ENCODE assay signal across 21 cellular contexts in the genomic region with DNA sequence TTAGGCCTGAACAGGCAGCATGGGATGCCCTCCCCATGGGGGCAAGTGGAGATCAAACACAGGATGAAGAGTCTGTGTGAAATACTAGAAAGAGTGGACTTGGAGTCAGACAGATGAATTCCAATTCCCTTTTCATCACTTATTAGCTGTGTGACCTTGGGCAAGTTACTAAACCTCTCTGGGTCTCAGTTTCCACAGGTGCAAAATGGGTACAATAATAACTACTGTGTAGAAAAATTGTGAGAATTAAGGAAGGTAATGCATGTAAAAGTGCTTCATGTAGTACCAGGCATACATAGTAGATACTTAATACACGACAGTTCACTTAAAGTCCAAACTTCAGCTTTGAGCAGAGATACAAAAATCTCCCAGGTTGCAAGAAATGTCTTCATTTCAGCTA.
"Had no signal": no experiment of that assay in that cellular context is flagged by ENCODE, and none has a peak within 500 bp of the region (broad histone marks: within the 10 kb centered on the region; RNA-seq: fewer than 3 reads in every experiment).

No MANE protein-coding gene starts in this region.

- FAIRE-seq: islet of Langerhans, kidney, pancreas, small intestine, urothelium cell line had no signal

- H3K4me1 ChIP-seq: lower lobe of right lung, pancreas, psoas muscle, sigmoid colon, spleen, suprapubic skin, tibial artery, upper lobe of right lung had no signal

- H3K27ac ChIP-seq: lower lobe of right lung, pancreas, psoas muscle, sigmoid colon, spleen, suprapubic skin, thoracic aorta, tibial artery, upper lobe of right lung had no signal

- H3K36me3 ChIP-seq: lower lobe of right lung, pancreas, sigmoid colon, spleen, suprapubic skin, thoracic aorta, tibial artery, upper lobe of right lung had no signal

- ATAC-seq: lower lobe of right lung; naive thymus-derived CD8-positive, alpha-beta T cell; psoas muscle; stimulated activated effector memory CD8-positive, alpha-beta T cell treated with anti-CD3 and anti-CD28 coated beads, Interleukin-12 subunit alpha, Interleukin-12 subunit beta, amount 100 ng/mL, for 72 hours; upper lobe of right lung had no signal

- H3K4me3 ChIP-seq: lower lobe of right lung, pancreas, psoas muscle, sigmoid colon, spleen, suprapubic skin, thoracic aorta, tibial artery, upper lobe of right lung had no signal

- H3K9me3 ChIP-seq: pancreas, upper lobe of right lung had no signal

- H3K27me3 ChIP-seq: pancreas, sigmoid colon, upper lobe of right lung had no signal

- DNase-seq: hypothalamus; immature natural killer cell; kidney; lower lobe of right lung; mammary epithelial cell; naive thymus-derived CD8-positive, alpha-beta T cell; nucleus accumbens; pancreas; psoas muscle; spleen; stimulated activated CD4-positive, alpha-beta T cell treated with anti-CD3 and anti-CD28 coated beads, Interleukin-4, amount 100 ng/mL, for 24 hours; stimulated activated naive CD4-positive, alpha-beta T cell had no signal
